ENCODE assay signal across 1 cellular context in the genomic region with DNA sequence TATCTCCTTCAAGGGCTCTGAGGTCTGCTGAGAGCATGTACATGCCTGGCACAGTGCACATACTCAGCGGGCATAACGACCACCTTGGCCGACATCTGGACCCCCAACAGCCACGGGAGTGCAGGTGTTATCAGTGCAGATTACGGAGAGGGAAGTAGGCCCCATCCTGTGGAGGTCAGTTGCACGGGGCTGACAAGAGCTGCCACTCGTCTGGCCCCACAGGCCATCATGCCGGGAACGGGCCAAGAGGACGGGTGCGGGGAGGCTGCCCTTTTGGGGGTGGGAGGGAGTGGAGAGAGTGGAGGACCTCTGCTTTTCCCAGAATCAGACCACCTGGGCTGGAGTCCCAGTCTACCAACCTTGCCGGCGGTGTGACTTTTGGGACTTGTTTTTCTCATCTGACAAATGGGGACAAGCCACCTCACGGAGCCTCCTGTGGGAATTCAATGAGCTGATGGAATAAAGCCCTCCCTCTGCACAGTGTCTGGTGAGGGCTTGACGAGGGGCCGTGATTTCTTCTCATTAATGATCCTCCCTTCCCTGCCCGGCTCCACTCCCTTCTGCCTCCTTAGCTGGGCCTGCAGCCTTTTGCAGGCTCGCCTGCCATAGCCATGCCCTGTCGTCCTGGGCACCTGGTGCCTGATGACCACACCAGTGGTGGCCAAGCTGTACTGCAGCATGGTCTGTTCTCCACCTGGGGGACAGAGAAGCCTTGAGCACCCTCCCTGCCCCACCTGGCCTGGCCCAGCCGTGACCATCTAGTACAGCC.
TF ChIP-seq lines count a peak whose summit lies in the region.

No MANE protein-coding gene starts in this region.

TF ChIP-seq in HepG2, 621 proteins besides CTCF, POLR2A, EP300 and RAD21:
- TF ChIP-seq, protein P1, sequence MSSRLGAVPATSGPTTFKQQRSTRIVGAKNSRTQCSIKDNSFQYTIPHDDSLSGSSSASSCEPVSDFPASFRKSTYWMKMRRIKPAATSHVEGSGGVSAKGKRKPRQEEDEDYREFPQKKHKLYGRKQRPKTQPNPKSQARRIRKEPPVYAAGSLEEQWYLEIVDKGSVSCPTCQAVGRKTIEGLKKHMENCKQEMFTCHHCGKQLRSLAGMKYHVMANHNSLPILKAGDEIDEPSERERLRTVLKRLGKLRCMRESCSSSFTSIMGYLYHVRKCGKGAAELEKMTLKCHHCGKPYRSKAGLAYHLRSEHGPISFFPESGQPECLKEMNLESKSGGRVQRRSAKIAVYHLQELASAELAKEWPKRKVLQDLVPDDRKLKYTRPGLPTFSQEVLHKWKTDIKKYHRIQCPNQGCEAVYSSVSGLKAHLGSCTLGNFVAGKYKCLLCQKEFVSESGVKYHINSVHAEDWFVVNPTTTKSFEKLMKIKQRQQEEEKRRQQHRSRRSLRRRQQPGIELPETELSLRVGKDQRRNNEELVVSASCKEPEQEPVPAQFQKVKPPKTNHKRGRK (CRISPR knock-in tag; IDR thresholded peaks at IDR 0.05), result no peak
- TF ChIP-seq, protein P2, sequence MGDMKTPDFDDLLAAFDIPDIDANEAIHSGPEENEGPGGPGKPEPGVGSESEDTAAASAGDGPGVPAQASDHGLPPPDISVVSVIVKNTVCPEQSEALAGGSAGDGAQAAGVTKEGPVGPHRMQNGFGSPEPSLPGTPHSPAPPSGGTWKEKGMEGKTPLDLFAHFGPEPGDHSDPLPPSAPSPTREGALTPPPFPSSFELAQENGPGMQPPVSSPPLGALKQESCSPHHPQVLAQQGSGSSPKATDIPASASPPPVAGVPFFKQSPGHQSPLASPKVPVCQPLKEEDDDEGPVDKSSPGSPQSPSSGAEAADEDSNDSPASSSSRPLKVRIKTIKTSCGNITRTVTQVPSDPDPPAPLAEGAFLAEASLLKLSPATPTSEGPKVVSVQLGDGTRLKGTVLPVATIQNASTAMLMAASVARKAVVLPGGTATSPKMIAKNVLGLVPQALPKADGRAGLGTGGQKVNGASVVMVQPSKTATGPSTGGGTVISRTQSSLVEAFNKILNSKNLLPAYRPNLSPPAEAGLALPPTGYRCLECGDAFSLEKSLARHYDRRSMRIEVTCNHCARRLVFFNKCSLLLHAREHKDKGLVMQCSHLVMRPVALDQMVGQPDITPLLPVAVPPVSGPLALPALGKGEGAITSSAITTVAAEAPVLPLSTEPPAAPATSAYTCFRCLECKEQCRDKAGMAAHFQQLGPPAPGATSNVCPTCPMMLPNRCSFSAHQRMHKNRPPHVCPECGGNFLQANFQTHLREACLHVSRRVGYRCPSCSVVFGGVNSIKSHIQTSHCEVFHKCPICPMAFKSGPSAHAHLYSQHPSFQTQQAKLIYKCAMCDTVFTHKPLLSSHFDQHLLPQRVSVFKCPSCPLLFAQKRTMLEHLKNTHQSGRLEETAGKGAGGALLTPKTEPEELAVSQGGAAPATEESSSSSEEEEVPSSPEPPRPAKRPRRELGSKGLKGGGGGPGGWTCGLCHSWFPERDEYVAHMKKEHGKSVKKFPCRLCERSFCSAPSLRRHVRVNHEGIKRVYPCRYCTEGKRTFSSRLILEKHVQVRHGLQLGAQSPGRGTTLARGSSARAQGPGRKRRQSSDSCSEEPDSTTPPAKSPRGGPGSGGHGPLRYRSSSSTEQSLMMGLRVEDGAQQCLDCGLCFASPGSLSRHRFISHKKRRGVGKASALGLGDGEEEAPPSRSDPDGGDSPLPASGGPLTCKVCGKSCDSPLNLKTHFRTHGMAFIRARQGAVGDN (CRISPR knock-in tag; IDR thresholded peaks at IDR 0.05), result peak; percentile 11; the same call in 1 of the 2 replicates
- TF ChIP-seq MIER3 (CRISPR knock-in tag; IDR thresholded peaks at IDR 0.05; ENCODE audit: borderline replicate concordance), result no peak
- 0 out of 2 replicates have a peak, but pooled peaks have one; percentile 54 for TF ChIP-seq HNRNPL (IDR thresholded peaks at IDR 0.05; ENCODE audit: low read depth, low read length)
- peak; percentile 70; the same call in 1 of the 2 replicates for TF ChIP-seq ZNF768 (CRISPR knock-in tag; IDR thresholded peaks at IDR 0.05)
- TF ChIP-seq HNRNPK (IDR thresholded peaks at IDR 0.05; ENCODE audit: low read depth, low read length, poor library complexity, severe bottlenecking), result no peak
- no peak for TF ChIP-seq HDAC2 (CRISPR knock-in tag; IDR thresholded peaks at IDR 0.05)
- no peak for TF ChIP-seq ZNF782 (CRISPR knock-in tag; IDR thresholded peaks at IDR 0.05; ENCODE audit: borderline replicate concordance)
- TF ChIP-seq, protein P3, sequence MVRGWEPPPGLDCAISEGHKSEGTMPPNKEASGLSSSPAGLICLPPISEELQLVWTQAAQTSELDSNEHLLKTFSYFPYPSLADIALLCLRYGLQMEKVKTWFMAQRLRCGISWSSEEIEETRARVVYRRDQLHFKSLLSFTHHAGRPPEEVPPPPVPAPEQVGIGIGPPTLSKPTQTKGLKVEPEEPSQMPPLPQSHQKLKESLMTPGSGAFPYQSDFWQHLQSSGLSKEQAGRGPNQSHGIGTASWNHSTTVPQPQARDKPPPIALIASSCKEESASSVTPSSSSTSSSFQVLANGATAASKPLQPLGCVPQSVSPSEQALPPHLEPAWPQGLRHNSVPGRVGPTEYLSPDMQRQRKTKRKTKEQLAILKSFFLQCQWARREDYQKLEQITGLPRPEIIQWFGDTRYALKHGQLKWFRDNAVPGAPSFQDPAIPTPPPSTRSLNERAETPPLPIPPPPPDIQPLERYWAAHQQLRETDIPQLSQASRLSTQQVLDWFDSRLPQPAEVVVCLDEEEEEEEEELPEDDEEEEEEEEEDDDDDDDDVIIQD (CRISPR knock-in tag; IDR thresholded peaks at IDR 0.05; ENCODE audit: low read depth), result no peak
- TF ChIP-seq ZNF629 (CRISPR knock-in tag; conservative IDR thresholded peaks at IDR 0.05), result peak; percentile 39; the same call in 1 of the 2 replicates
